Comparison of ENCODE assay signal across 8 cellular contexts in the genomic region with DNA sequence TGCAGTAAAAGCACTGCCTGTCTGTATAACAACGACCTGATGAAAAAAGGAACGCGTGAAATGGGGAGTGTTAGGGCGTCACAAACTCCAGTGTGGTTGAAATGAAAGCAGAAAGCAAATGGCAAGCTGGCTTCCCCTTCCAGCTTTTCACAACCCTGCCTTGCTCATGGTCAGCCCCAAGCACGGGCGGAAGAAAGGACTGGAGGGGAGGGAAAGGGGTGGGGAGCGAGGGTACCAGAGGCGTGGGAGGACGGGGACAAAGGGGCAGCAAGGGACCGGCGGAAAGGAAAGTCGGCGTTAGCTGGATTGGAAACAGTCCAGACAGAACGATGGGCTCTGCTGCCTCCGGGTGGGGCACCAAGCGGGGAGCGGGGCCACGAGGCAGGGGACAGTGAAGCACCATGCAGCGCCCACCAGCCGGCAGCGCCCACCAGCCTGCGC. TPM values are rescaled to one million over a fixed set of nuclear protein-coding genes. Genes with fewer than 3 reads are reported as not detected.
DNase-seq lines count a peak whose midpoint lies in the region; ATAC-seq, FAIRE-seq and TF ChIP-seq lines count a peak whose summit lies in the region.

No MANE protein-coding gene starts in this region.

- TF ChIP-seq CTCF in DND-41 (IDR thresholded peaks at IDR 0.05; ENCODE audit: borderline replicate concordance, extremely low read depth, low read length, poor library complexity, severe bottlenecking) (no peak), endothelial cell (IDR thresholded peaks at IDR 0.05; ENCODE audit: unreplicated experiment) (no peak)

- peaks cover 18% of the 10 kb centered on the region for H3K4me1 Mint-ChIP-seq in endothelial cell (ENCODE audit: unreplicated experiment)

- ATAC-seq in DND-41 (ENCODE audit: insufficient read depth, low read depth) (peak; percentile 44), GM19455 (IDR thresholded peaks at IDR 0.05; ENCODE audit: unreplicated experiment) (peak; percentile 26), HG03521 (IDR thresholded peaks at IDR 0.05; ENCODE audit: unreplicated experiment) (peak; percentile 33)

- H4K20me1 ChIP-seq in DND-41 (ENCODE audit: insufficient read depth, low read length): peaks cover 14% of the 10 kb centered on the region; the same call in 1 of the 2 replicates

- H3K4me2 ChIP-seq in DND-41 (ENCODE audit: insufficient read depth, low read length): peak overlapping the region; percentile 88

- peak overlapping the region; percentile 74 for H3K27ac Mint-ChIP-seq in endothelial cell (ENCODE audit: unreplicated experiment)

- H3K9me3 Mint-ChIP-seq in endothelial cell (ENCODE audit: unreplicated experiment): no peaks in the 10 kb centered on the region

- H3K79me2 ChIP-seq in DND-41 (ENCODE audit: insufficient read depth, low read length): peaks cover 98% of the 10 kb centered on the region

- H3K36me3 ChIP-seq in DND-41 (ENCODE audit: insufficient read depth, low read length) (peaks cover 16% of the 10 kb centered on the region), muscle layer of colon (ENCODE audit: insufficient read depth, low read length) (no peaks in the 10 kb centered on the region)

- H3K27me3 Mint-ChIP-seq in endothelial cell (ENCODE audit: unreplicated experiment): peaks cover 6% of the 10 kb centered on the region

- H3K27me3 ChIP-seq in DND-41 (ENCODE audit: insufficient read depth, low read length, poor library complexity): no peaks in the 10 kb centered on the region
- H3K27me3 ChIP-seq in muscle layer of colon (ENCODE audit: control insufficient read depth in 1 of 2, insufficient read depth in 2 of 2, low read length in 2 of 2): no peaks in the 10 kb centered on the region

- H3K36me3 Mint-ChIP-seq in endothelial cell (ENCODE audit: low read depth, unreplicated experiment): no peaks in the 10 kb centered on the region

- H3K9me3 ChIP-seq in DND-41 (ENCODE audit: insufficient read depth, low read length, severe bottlenecking) (no peaks in the 10 kb centered on the region), muscle layer of colon (ENCODE audit: low read length) (no peaks in the 10 kb centered on the region)

- peak overlapping the region; percentile 85 for H3K4me3 Mint-ChIP-seq in endothelial cell (ENCODE audit: unreplicated experiment)

- H3K4me3 ChIP-seq in DND-41 (ENCODE audit: low read depth in 1 of 2, low read length in 2 of 2) (peak overlapping the region; percentile 25 to 67; a peak in 3 of 4 replicates), muscle layer of colon (ENCODE audit: low read depth in 1 of 2, low read length in 2 of 2) (peak overlapping the region; percentile 67 to 77)

- DNase-seq in DND-41: peak; percentile 45
- peak; percentile 79 for DNase-seq in SW480 (ENCODE audit: low spot score)
- DNase-seq in endothelial cell (ENCODE audit: low spot score): no peak
- no peak for DNase-seq in RCC 7860 (ENCODE audit: low spot score)
- DNase-seq in NCI-H1436 treated with DMSO at 0.1 percent for 48 hours (lab: John Stamatoyannopoulos, UW): no peak

- H3K9ac ChIP-seq in DND-41 (ENCODE audit: low read depth, low read length): peak overlapping the region; percentile 81
- H3K9ac ChIP-seq in muscle layer of colon (ENCODE audit: low read length): no peak overlapping the region

- no peak for FAIRE-seq in RCC 7860 (lab: Jason Lieb, UNC)

- H3K4me1 ChIP-seq in DND-41 (ENCODE audit: insufficient read depth, low read length): peaks cover 34% of the 10 kb centered on the region
- peaks cover 13% of the 10 kb centered on the region for H3K4me1 ChIP-seq in muscle layer of colon (ENCODE audit: insufficient read depth, low read length)

- H3K27ac ChIP-seq in DND-41 (ENCODE audit: low read length) (peak overlapping the region; percentile 92), muscle layer of colon (ENCODE audit: low read depth, low read length) (peak overlapping the region; percentile 43)

- peak overlapping the region; percentile 91 for H2AFZ ChIP-seq in DND-41 (ENCODE audit: low read depth, low read length)

RNA-seq across cellular contexts. Expression of gene VPS26C, which starts 9.6 kb away (rescaled TPM):
- 63.8 TPM for total RNA-seq in endothelial cell (ENCODE audit: unreplicated experiment)

Comparison
In these comparisons a context has a peak if more than half of its experiments do, and no peak if none do; other contexts are left out.
1. DNase-seq: peak in DND-41 (single experiment) and SW480 (single experiment); none in endothelial cell (single experiment), RCC 7860 (single experiment) and NCI-H1436 treated with DMSO at 0.1 percent for 48 hours (single experiment).
2. Peak in every context shown above with its lines, with median percentiles within 50 percentile points of each other: ATAC-seq.